ENCODE assay signal across 1 cellular context in the genomic region with DNA sequence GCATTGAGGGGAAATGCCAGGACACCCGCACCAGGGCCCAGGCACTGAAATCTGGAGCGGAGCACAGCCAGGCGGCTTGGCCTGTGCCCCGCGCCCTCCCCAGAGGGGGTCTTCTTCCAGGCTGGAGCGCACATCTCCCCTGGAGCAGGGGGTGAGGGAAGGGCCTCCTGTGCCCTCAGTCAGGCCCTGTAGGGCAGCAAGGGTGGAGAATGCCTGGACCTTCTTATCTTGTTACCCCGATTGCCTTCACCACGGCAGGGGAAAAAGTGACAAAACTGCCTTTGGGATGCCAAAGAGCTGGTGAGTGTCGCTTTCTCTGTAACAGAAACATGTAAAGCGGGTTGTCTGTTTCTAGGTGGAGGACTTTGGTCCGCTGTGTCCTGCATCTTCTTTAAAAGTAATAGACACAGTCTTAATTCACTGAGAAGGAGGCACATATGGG.
TF ChIP-seq lines count a peak whose summit lies in the region.

No MANE protein-coding gene starts in this region.

TF ChIP-seq in endothelial cell of umbilical vein, 7 proteins besides CTCF, POLR2A, EP300 and RAD21:
- TF ChIP-seq, protein P1, sequence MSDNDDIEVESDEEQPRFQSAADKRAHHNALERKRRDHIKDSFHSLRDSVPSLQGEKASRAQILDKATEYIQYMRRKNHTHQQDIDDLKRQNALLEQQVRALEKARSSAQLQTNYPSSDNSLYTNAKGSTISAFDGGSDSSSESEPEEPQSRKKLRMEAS (IDR thresholded peaks at IDR 0.05; ENCODE audit: insufficient read depth, insufficient read length), result no peak
- TF ChIP-seq MYC (IDR thresholded peaks at IDR 0.05; ENCODE audit: low read depth, low read length) (no peak), POLR2AphosphoS5 (IDR thresholded peaks at IDR 0.05; ENCODE audit: insufficient read depth, low read depth, low read length) (no peak)
